1 cellular context compared by ENCODE assay signal in the genomic region with DNA sequence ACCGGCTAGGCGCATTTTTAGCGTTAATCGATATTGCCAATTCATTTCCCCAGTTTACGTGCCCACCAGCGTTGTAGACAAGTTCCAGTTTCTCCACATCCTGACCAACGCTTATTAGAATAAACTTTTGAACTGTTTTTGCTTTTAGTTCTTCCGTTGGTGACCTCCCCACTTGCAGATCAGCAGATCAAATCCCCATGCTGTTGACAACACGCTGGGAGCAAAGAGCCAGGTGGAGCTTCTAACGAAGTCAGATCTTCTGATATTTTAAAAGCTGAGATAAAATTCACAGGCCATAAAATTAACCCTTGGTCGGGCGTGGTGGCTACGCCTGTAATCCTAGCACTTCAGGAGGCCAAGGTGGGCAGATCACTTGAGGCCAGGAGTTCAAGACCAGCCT.
A peak's percentile ranks its signal among the peaks of the same experiment; 100 is the strongest.
TF ChIP-seq lines count a peak whose summit lies in the region.

No MANE protein-coding gene starts in this region.

TF ChIP-seq in K562, 482 proteins besides CTCF, POLR2A, EP300 and RAD21:
- TF ChIP-seq, protein P1, sequence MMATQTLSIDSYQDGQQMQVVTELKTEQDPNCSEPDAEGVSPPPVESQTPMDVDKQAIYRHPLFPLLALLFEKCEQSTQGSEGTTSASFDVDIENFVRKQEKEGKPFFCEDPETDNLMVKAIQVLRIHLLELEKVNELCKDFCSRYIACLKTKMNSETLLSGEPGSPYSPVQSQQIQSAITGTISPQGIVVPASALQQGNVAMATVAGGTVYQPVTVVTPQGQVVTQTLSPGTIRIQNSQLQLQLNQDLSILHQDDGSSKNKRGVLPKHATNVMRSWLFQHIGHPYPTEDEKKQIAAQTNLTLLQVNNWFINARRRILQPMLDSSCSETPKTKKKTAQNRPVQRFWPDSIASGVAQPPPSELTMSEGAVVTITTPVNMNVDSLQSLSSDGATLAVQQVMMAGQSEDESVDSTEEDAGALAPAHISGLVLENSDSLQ (IDR thresholded peaks at IDR 0.05) = no peak
- no peak for TF ChIP-seq XRCC4 (IDR thresholded peaks at IDR 0.05; ENCODE audit: extremely low read depth, insufficient read depth, insufficient read length)
- no peak for TF ChIP-seq SMARCC2 (IDR thresholded peaks at IDR 0.05; ENCODE audit: low read depth)
- TF ChIP-seq, protein P2, sequence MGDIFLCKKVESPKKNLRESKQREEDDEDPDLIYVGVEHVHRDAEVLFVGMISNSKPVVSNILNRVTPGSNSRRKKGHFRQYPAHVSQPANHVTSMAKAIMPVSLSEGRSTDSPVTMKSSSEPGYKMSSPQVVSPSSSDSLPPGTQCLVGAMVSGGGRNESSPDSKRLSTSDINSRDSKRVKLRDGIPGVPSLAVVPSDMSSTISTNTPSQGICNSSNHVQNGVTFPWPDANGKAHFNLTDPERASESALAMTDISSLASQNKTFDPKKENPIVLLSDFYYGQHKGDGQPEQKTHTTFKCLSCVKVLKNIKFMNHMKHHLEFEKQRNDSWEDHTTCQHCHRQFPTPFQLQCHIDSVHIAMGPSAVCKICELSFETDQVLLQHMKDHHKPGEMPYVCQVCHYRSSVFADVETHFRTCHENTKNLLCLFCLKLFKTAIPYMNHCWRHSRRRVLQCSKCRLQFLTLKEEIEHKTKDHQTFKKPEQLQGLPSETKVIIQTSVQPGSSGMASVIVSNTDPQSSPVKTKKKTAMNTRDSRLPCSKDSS (IDR thresholded peaks at IDR 0.05; ENCODE audit: low read depth, partially characterized antibody) = no peak
- TF ChIP-seq NR2C2 (CRISPR knock-in tag; IDR thresholded peaks at IDR 0.05) = no peak
- peak; percentile 42 for TF ChIP-seq NR2C2 (tag; IDR thresholded peaks at IDR 0.05)
- TF ChIP-seq, protein P3, sequence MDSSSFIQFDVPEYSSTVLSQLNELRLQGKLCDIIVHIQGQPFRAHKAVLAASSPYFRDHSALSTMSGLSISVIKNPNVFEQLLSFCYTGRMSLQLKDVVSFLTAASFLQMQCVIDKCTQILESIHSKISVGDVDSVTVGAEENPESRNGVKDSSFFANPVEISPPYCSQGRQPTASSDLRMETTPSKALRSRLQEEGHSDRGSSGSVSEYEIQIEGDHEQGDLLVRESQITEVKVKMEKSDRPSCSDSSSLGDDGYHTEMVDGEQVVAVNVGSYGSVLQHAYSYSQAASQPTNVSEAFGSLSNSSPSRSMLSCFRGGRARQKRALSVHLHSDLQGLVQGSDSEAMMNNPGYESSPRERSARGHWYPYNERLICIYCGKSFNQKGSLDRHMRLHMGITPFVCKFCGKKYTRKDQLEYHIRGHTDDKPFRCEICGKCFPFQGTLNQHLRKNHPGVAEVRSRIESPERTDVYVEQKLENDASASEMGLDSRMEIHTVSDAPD (CRISPR knock-in tag; IDR thresholded peaks at IDR 0.05) = no peak
- no peak for TF ChIP-seq ZNF41 (CRISPR knock-in tag; conservative IDR thresholded peaks at IDR 0.05)
- TF ChIP-seq NR2C1 (IDR thresholded peaks at IDR 0.05) = no peak
- 0 out of 2 replicates have a peak, but pooled peaks have one; percentile 8 for TF ChIP-seq NR2C1 (tag; IDR thresholded peaks at IDR 0.05)
- TF ChIP-seq, protein P4, sequence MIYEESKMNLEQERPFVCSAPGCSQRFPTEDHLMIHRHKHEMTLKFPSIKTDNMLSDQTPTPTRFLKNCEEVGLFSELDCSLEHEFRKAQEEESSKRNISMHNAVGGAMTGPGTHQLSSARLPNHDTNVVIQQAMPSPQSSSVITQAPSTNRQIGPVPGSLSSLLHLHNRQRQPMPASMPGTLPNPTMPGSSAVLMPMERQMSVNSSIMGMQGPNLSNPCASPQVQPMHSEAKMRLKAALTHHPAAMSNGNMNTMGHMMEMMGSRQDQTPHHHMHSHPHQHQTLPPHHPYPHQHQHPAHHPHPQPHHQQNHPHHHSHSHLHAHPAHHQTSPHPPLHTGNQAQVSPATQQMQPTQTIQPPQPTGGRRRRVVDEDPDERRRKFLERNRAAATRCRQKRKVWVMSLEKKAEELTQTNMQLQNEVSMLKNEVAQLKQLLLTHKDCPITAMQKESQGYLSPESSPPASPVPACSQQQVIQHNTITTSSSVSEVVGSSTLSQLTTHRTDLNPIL (CRISPR knock-in tag; IDR thresholded peaks at IDR 0.05) = no peak
- TF ChIP-seq, protein P5, sequence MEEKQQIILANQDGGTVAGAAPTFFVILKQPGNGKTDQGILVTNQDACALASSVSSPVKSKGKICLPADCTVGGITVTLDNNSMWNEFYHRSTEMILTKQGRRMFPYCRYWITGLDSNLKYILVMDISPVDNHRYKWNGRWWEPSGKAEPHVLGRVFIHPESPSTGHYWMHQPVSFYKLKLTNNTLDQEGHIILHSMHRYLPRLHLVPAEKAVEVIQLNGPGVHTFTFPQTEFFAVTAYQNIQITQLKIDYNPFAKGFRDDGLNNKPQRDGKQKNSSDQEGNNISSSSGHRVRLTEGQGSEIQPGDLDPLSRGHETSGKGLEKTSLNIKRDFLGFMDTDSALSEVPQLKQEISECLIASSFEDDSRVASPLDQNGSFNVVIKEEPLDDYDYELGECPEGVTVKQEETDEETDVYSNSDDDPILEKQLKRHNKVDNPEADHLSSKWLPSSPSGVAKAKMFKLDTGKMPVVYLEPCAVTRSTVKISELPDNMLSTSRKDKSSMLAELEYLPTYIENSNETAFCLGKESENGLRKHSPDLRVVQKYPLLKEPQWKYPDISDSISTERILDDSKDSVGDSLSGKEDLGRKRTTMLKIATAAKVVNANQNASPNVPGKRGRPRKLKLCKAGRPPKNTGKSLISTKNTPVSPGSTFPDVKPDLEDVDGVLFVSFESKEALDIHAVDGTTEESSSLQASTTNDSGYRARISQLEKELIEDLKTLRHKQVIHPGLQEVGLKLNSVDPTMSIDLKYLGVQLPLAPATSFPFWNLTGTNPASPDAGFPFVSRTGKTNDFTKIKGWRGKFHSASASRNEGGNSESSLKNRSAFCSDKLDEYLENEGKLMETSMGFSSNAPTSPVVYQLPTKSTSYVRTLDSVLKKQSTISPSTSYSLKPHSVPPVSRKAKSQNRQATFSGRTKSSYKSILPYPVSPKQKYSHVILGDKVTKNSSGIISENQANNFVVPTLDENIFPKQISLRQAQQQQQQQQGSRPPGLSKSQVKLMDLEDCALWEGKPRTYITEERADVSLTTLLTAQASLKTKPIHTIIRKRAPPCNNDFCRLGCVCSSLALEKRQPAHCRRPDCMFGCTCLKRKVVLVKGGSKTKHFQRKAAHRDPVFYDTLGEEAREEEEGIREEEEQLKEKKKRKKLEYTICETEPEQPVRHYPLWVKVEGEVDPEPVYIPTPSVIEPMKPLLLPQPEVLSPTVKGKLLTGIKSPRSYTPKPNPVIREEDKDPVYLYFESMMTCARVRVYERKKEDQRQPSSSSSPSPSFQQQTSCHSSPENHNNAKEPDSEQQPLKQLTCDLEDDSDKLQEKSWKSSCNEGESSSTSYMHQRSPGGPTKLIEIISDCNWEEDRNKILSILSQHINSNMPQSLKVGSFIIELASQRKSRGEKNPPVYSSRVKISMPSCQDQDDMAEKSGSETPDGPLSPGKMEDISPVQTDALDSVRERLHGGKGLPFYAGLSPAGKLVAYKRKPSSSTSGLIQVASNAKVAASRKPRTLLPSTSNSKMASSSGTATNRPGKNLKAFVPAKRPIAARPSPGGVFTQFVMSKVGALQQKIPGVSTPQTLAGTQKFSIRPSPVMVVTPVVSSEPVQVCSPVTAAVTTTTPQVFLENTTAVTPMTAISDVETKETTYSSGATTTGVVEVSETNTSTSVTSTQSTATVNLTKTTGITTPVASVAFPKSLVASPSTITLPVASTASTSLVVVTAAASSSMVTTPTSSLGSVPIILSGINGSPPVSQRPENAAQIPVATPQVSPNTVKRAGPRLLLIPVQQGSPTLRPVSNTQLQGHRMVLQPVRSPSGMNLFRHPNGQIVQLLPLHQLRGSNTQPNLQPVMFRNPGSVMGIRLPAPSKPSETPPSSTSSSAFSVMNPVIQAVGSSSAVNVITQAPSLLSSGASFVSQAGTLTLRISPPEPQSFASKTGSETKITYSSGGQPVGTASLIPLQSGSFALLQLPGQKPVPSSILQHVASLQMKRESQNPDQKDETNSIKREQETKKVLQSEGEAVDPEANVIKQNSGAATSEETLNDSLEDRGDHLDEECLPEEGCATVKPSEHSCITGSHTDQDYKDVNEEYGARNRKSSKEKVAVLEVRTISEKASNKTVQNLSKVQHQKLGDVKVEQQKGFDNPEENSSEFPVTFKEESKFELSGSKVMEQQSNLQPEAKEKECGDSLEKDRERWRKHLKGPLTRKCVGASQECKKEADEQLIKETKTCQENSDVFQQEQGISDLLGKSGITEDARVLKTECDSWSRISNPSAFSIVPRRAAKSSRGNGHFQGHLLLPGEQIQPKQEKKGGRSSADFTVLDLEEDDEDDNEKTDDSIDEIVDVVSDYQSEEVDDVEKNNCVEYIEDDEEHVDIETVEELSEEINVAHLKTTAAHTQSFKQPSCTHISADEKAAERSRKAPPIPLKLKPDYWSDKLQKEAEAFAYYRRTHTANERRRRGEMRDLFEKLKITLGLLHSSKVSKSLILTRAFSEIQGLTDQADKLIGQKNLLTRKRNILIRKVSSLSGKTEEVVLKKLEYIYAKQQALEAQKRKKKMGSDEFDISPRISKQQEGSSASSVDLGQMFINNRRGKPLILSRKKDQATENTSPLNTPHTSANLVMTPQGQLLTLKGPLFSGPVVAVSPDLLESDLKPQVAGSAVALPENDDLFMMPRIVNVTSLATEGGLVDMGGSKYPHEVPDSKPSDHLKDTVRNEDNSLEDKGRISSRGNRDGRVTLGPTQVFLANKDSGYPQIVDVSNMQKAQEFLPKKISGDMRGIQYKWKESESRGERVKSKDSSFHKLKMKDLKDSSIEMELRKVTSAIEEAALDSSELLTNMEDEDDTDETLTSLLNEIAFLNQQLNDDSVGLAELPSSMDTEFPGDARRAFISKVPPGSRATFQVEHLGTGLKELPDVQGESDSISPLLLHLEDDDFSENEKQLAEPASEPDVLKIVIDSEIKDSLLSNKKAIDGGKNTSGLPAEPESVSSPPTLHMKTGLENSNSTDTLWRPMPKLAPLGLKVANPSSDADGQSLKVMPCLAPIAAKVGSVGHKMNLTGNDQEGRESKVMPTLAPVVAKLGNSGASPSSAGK (IDR thresholded peaks at IDR 0.05) = peak; percentile 37
- TF ChIP-seq, protein P6, sequence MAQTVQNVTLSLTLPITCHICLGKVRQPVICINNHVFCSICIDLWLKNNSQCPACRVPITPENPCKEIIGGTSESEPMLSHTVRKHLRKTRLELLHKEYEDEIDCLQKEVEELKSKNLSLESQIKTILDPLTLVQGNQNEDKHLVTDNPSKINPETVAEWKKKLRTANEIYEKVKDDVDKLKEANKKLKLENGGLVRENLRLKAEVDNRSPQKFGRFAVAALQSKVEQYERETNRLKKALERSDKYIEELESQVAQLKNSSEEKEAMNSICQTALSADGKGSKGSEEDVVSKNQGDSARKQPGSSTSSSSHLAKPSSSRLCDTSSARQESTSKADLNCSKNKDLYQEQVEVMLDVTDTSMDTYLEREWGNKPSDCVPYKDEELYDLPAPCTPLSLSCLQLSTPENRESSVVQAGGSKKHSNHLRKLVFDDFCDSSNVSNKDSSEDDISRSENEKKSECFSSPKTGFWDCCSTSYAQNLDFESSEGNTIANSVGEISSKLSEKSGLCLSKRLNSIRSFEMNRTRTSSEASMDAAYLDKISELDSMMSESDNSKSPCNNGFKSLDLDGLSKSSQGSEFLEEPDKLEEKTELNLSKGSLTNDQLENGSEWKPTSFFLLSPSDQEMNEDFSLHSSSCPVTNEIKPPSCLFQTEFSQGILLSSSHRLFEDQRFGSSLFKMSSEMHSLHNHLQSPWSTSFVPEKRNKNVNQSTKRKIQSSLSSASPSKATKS (CRISPR knock-in tag; IDR thresholded peaks at IDR 0.05) = no peak
- no peak for TF ChIP-seq ASH1L (IDR thresholded peaks at IDR 0.05; ENCODE audit: borderline replicate concordance, low read depth, partially characterized antibody)
